17 cellular contexts compared by ENCODE assay signal in genomic region chr7:42928754-42929153, GRCh38. TPM values are rescaled to one million over a fixed set of nuclear protein-coding genes. Genes with fewer than 3 reads are reported as not detected.
DNase-seq lines count a peak whose midpoint lies in the region; ATAC-seq and TF ChIP-seq lines count a peak whose summit lies in the region.
"Had no signal": no experiment of that assay in that cellular context is flagged by ENCODE, and none has a peak within 500 bp of the region (broad histone marks: within the 10 kb centered on the region; RNA-seq: fewer than 3 reads in every experiment).

No MANE protein-coding gene starts in this region.

- TF ChIP-seq EP300 in gastroesophageal sphincter (IDR thresholded peaks at IDR 0.05) = no peak

- no peak overlapping the region for H4K12ac ChIP-seq in trophoblast cell (ENCODE audit: low read depth, low read length)

- TF ChIP-seq CTCF in gastroesophageal sphincter (IDR thresholded peaks at IDR 0.05) (no peak), BE2C (IDR thresholded peaks at IDR 0.05; ENCODE audit: low read depth, low read length) (no peak)

- peaks cover 7% of the 10 kb centered on the region; the same call in 1 of the 2 replicates for H4K20me1 ChIP-seq in Karpas-422 (ENCODE audit: insufficient read depth, low read depth, low read length)

- H3K4me1 Mint-ChIP-seq in activated T-cell treated with anti-CD3 and anti-CD28 coated beads, Interleukin-2, amount 50 U/mL, for 24 hours (ENCODE audit: low read depth) = peaks cover 69% of the 10 kb centered on the region
- peaks cover 62% of the 10 kb centered on the region for H3K4me1 Mint-ChIP-seq in activated CD4-positive, alpha-beta memory T cell treated with anti-CD3 and anti-CD28 coated beads for 36 hours (ENCODE audit: low read depth)

- H3K4me2 ChIP-seq in Karpas-422 (ENCODE audit: low read depth, low read length, poor library complexity, severe bottlenecking) (peak overlapping the region; percentile 3), trophoblast cell (ENCODE audit: low read length) (no peak overlapping the region)

- H3K4me3 ChIP-seq in Karpas-422 (ENCODE audit: low read length) (no peak overlapping the region), trophoblast cell (ENCODE audit: low read depth, low read length) (no peak overlapping the region), gastroesophageal sphincter (no peak overlapping the region), BE2C (ENCODE audit: low read depth, low read length) (no peak overlapping the region)
- H3K4me3 ChIP-seq: dorsolateral prefrontal cortex, SJCRH30 had no signal

- H3K27ac ChIP-seq in Karpas-422 (ENCODE audit: low read length) = no peak overlapping the region
- H3K27ac ChIP-seq in trophoblast cell (ENCODE audit: low read depth, low read length) = no peak overlapping the region
- H3K27ac ChIP-seq in gastroesophageal sphincter = no peak overlapping the region
- H3K27ac ChIP-seq: dorsolateral prefrontal cortex, SJCRH30 had no signal

- H2BK5ac ChIP-seq in trophoblast cell (ENCODE audit: low read depth, low read length, poor library complexity) = no peak overlapping the region

- H3K9me3 Mint-ChIP-seq in activated T-cell treated with anti-CD3 and anti-CD28 coated beads, Interleukin-2, amount 50 U/mL, for 24 hours = no peaks in the 10 kb centered on the region
- no peaks in the 10 kb centered on the region for H3K9me3 Mint-ChIP-seq in activated CD4-positive, alpha-beta memory T cell treated with anti-CD3 and anti-CD28 coated beads for 36 hours
- H3K9me3 Mint-ChIP-seq: activated naive CD4-positive, alpha-beta T cell treated with anti-CD3 and anti-CD28 coated beads, Interleukin-2, amount 50 U/mL, for 72 hours had no signal

- H2AK5ac ChIP-seq in trophoblast cell (ENCODE audit: low read length) = no peak overlapping the region

- no peaks in the 10 kb centered on the region for H3K9me3 ChIP-seq in Karpas-422 (ENCODE audit: low read length)
- H3K9me3 ChIP-seq in trophoblast cell (ENCODE audit: insufficient read depth, low read depth, low read length) = no peaks in the 10 kb centered on the region
- no peaks in the 10 kb centered on the region for H3K9me3 ChIP-seq in gastroesophageal sphincter
- H3K9me3 ChIP-seq in BE2C = no peaks in the 10 kb centered on the region
- H3K9me3 ChIP-seq: SJCRH30 had no signal

- no peak overlapping the region for H2BK12ac ChIP-seq in trophoblast cell (ENCODE audit: low read length)

- no peak for ATAC-seq in gastroesophageal sphincter
- ATAC-seq: activated naive CD4-positive, alpha-beta T cell treated with anti-CD3 and anti-CD28 coated beads, Interleukin-2, amount 50 U/mL, for 72 hours had no signal

- no peak overlapping the region for H4K91ac ChIP-seq in trophoblast cell (ENCODE audit: low read depth, low read length)

- intact Hi-C loops in activated CD4-positive, alpha-beta memory T cell treated with anti-CD3 and anti-CD28 coated beads for 36 hours (cut with micrococcal nuclease) = loop anchor here (1.0 kb wide), 1 partner anchor 15 kb away; no protein-coding TSS in a partner anchor

- H3K23ac ChIP-seq in trophoblast cell (ENCODE audit: low read length) = no peak overlapping the region

- H3K27ac Mint-ChIP-seq in activated T-cell treated with anti-CD3 and anti-CD28 coated beads, Interleukin-2, amount 50 U/mL, for 24 hours = peak overlapping the region; percentile 68
- H3K27ac Mint-ChIP-seq in activated CD4-positive, alpha-beta memory T cell treated with anti-CD3 and anti-CD28 coated beads for 36 hours = no peak overlapping the region

- POLR2A ChIA-PET in activated CD4-positive, alpha-beta memory T cell treated with anti-CD3 and anti-CD28 coated beads for 36 hours (lab: Charles Lee) = interaction anchor here (1.6 kb wide), 1 partner anchor 16 kb away, joined by 6 read pairs; no protein-coding TSS in a partner anchor

- H2AFZ ChIP-seq in Karpas-422 (ENCODE audit: low read length) (no peak overlapping the region), trophoblast cell (ENCODE audit: insufficient read depth, low read length, poor library complexity) (no peak overlapping the region)

- peak overlapping the region; percentile 100 for H3K4me3 Mint-ChIP-seq in activated T-cell treated with anti-CD3 and anti-CD28 coated beads, Interleukin-2, amount 50 U/mL, for 24 hours
- H3K4me3 Mint-ChIP-seq in activated CD4-positive, alpha-beta memory T cell treated with anti-CD3 and anti-CD28 coated beads for 36 hours = peak overlapping the region; percentile 21

- H3K79me2 ChIP-seq in Karpas-422 (ENCODE audit: low read length) (peaks cover 94% of the 10 kb centered on the region), trophoblast cell (ENCODE audit: control insufficient read depth, insufficient read depth, low read length, poor library complexity) (peaks cover 13% of the 10 kb centered on the region)

- CTCF ChIA-PET in activated CD4-positive, alpha-beta memory T cell treated with anti-CD3 and anti-CD28 coated beads for 36 hours (lab: Charles Lee) = interaction anchor here (1.8 to 2.5 kb wide), 2 partner anchors 12 to 988 kb away, joined by 5 to 10 read pairs; no protein-coding TSS in a partner anchor

- H3K9ac ChIP-seq in Karpas-422 (ENCODE audit: low read length) (no peak overlapping the region), trophoblast cell (ENCODE audit: low read length) (no peak overlapping the region)

- H3K4ac ChIP-seq in trophoblast cell (ENCODE audit: low read depth, low read length) = peak overlapping the region; percentile 24

- H3K36me3 Mint-ChIP-seq in activated T-cell treated with anti-CD3 and anti-CD28 coated beads, Interleukin-2, amount 50 U/mL, for 24 hours (ENCODE audit: low read depth) = peaks cover 92% of the 10 kb centered on the region
- peaks cover 45% of the 10 kb centered on the region for H3K36me3 Mint-ChIP-seq in activated CD4-positive, alpha-beta memory T cell treated with anti-CD3 and anti-CD28 coated beads for 36 hours

- no peak for TF ChIP-seq POLR2A in gastroesophageal sphincter (IDR thresholded peaks at IDR 0.05)

- H3K9me2 ChIP-seq in Karpas-422 (replicated peaks; ENCODE audit: insufficient read depth, low read length) = no peaks in the 10 kb centered on the region

- H2BK120ac ChIP-seq in trophoblast cell (ENCODE audit: insufficient read depth, low read length, poor library complexity) = no peak overlapping the region

- H3K36me3 ChIP-seq in Karpas-422 (ENCODE audit: insufficient read depth, low read length) (peaks cover 28% of the 10 kb centered on the region), trophoblast cell (ENCODE audit: control insufficient read depth in 1 of 2, insufficient read depth in 2 of 2, low read length in 2 of 2) (peaks cover 4 to 9% of the 10 kb centered on the region in 2 experiments), gastroesophageal sphincter (peaks cover 13 to 40% of the 10 kb centered on the region in 2 donors), BE2C (peaks cover 24% of the 10 kb centered on the region)

- DNase-seq in activated T-cell treated with anti-CD3 and anti-CD28 coated beads, Interleukin-2, amount 50 U/mL, for 24 hours = no peak
- no peak for DNase-seq in activated T-cell treated with anti-CD3 and anti-CD28 coated beads for 4 hours
- peak; percentile 42 for DNase-seq in Karpas-422
- no peak for DNase-seq in activated CD4-positive, alpha-beta memory T cell treated with anti-CD3 and anti-CD28 coated beads for 36 hours
- DNase-seq in trophoblast cell = no peak
- DNase-seq in SHP77 (lab: John Stamatoyannopoulos, UW) = no peak
- no peak for DNase-seq in BE2C
- DNase-seq: Calu3, dorsolateral prefrontal cortex, GDM1, HCEC 1CT, hypothalamus, NCI-H1417, NCI-H2227 treated with DMSO at 0.1 percent for 48 hours, SJCRH30 had no signal

- H3K79me1 ChIP-seq in trophoblast cell (ENCODE audit: low read length) = peaks cover 5% of the 10 kb centered on the region

- no peak overlapping the region for H3K18ac ChIP-seq in trophoblast cell (ENCODE audit: low read length)

- H3K27me3 Mint-ChIP-seq in activated T-cell treated with anti-CD3 and anti-CD28 coated beads, Interleukin-2, amount 50 U/mL, for 24 hours = no peaks in the 10 kb centered on the region
- no peaks in the 10 kb centered on the region for H3K27me3 Mint-ChIP-seq in activated CD4-positive, alpha-beta memory T cell treated with anti-CD3 and anti-CD28 coated beads for 36 hours

- no peak overlapping the region for H4K8ac ChIP-seq in trophoblast cell (ENCODE audit: low read depth, low read length)

- H3K14ac ChIP-seq in trophoblast cell (ENCODE audit: low read length) = no peak overlapping the region

- H3K27me3 ChIP-seq in Karpas-422 (ENCODE audit: low read length) (no peaks in the 10 kb centered on the region), trophoblast cell (ENCODE audit: insufficient read depth, low read length) (no peaks in the 10 kb centered on the region), gastroesophageal sphincter (no peaks in the 10 kb centered on the region), BE2C (no peaks in the 10 kb centered on the region)
- H3K27me3 ChIP-seq: dorsolateral prefrontal cortex, SJCRH30 had no signal

- H3K4me1 ChIP-seq in Karpas-422 (ENCODE audit: low read length) = peaks cover 70% of the 10 kb centered on the region
- H3K4me1 ChIP-seq in trophoblast cell (ENCODE audit: control insufficient read depth in 1 of 2, insufficient read depth in 2 of 2, low read length in 2 of 2) = no peaks in the 10 kb centered on the region
- H3K4me1 ChIP-seq in gastroesophageal sphincter = peaks cover 8 to 51% (median 18%) of the 10 kb centered on the region in 3 donors
- no peaks in the 10 kb centered on the region for H3K4me1 ChIP-seq in BE2C
- H3K4me1 ChIP-seq: SJCRH30 had no signal

- no CpG with 5 or more reads among the region's 3 CpGs for WGBS in trophoblast cell (ENCODE audit: extremely low coverage, insufficient coverage, insufficient read length)
- WGBS in gastroesophageal sphincter (ENCODE audit: low coverage in 1 of 2), 2 donors = 54 to 70% methylated on average over 1 to 3 of the region's 3 CpGs

RNA-seq across cellular contexts. Expression of gene PSMA2, which starts 3.2 kb away (rescaled TPM):
- total RNA-seq in Karpas-422 (2014; rRNA removed; shearing (Covaris generic); ENCODE audit: low replicate concordance) = 13.2 and 97.1 TPM in 2 replicates
- 100 to 1,000 TPM; 196 to 200 TPM for total RNA-seq in activated CD4-positive, alpha-beta memory T cell treated with anti-CD3 and anti-CD28 coated beads for 36 hours
- polyA plus RNA-seq in trophoblast cell (2013) = 200 and 207 TPM in 2 replicates
- 100 to 1,000 TPM in 1 of 4 donors, 10 to 100 TPM in 3; 36.3 to 105 (median 73.2) TPM for total RNA-seq in gastroesophageal sphincter
- 123 TPM for polyA plus RNA-seq in BE2C (2012; ENCODE audit: insufficient read depth, insufficient read length, low read depth)

RNA-seq across cellular contexts. Expression of gene MRPL32, which starts 3.4 kb away (rescaled TPM):
- 41.6 and 67.6 TPM in 2 replicates for total RNA-seq in Karpas-422 (2014; rRNA removed; shearing (Covaris generic); ENCODE audit: low replicate concordance)
- total RNA-seq in activated CD4-positive, alpha-beta memory T cell treated with anti-CD3 and anti-CD28 coated beads for 36 hours = 10 to 100 TPM; 59.3 to 63.6 TPM
- 60.2 and 70.0 TPM in 2 replicates for polyA plus RNA-seq in trophoblast cell (2013)
- 10 to 100 TPM; 45.6 to 68.7 (median 53.8) TPM for total RNA-seq in gastroesophageal sphincter
- polyA plus RNA-seq in BE2C (2012; ENCODE audit: insufficient read depth, insufficient read length, low read depth) = 62.9 TPM

RNA-seq across cellular contexts. Expression of gene C7orf25, which starts 16.9 kb away (rescaled TPM):
- 1.1 and 1.8 TPM in 2 replicates for total RNA-seq in Karpas-422 (2014; rRNA removed; shearing (Covaris generic); ENCODE audit: low replicate concordance)
- 1 to 10 TPM; 3.6 to 4.3 TPM for total RNA-seq in activated CD4-positive, alpha-beta memory T cell treated with anti-CD3 and anti-CD28 coated beads for 36 hours
- polyA plus RNA-seq in trophoblast cell (2013) = 3.9 and 4.7 TPM in 2 replicates
- 10 to 100 TPM; 10.5 to 15.4 (median 12.5) TPM for total RNA-seq in gastroesophageal sphincter
- polyA plus RNA-seq in BE2C (2012; ENCODE audit: insufficient read depth, insufficient read length, low read depth) = 2.0 TPM
